8 cellular contexts compared by ENCODE assay signal in genomic region chr6:16494781-16495180, GRCh38.
DNase-seq lines count a peak whose midpoint lies in the region; ATAC-seq and TF ChIP-seq lines count a peak whose summit lies in the region.

No MANE protein-coding gene starts in this region.

- ATAC-seq in GM18870 (IDR thresholded peaks at IDR 0.05; ENCODE audit: unreplicated experiment) (peak; percentile 84), HCT116 (peak; percentile 75)

- CTCF ChIA-PET in HCT116 (lab: Charles Lee), result interaction anchor here (1.8 kb wide), 1 partner anchor 17 kb away, joined by 9 read pairs; no protein-coding TSS in a partner anchor

- peak overlapping the region; percentile 40 for H3K4me2 ChIP-seq in HCT116 (ENCODE audit: low read length)

- DNase-seq in HCT116 (ENCODE audit: low read depth, low spot score) (no peak), M059J (ENCODE audit: low read depth) (peak; percentile 67), kidney tubule cell (ENCODE audit: low spot score) (peak; percentile 52), dedifferentiated amniotic fluid mesenchymal stem cell (ENCODE audit: extremely low spot score) (no peak), ovary (no peak), NCI-H446 (lab: John Stamatoyannopoulos, UW) (no peak)
- no peak for DNase-seq in activated CD4-positive, alpha-beta T cell treated with anti-CD3 and anti-CD28 coated beads, Interleukin-2, amount 50 U/mL, for 1 hour

- no peak overlapping the region for H2AFZ ChIP-seq in HCT116 (ENCODE audit: low read depth, low read length, poor library complexity, severe bottlenecking)

- intact Hi-C loops in HCT116 (cut with micrococcal nuclease) (no loop called here), ovary (cut with DNase I) (no loop called here)

- H3K9ac ChIP-seq in HCT116 (ENCODE audit: low read length), result no peak overlapping the region

- H3K4me3 ChIP-seq in HCT116 (replicated peaks in 1 of 2; ENCODE audit: low read depth in 1 of 2, low read length in 2 of 2), result no peak overlapping the region
- no peak overlapping the region for H3K4me3 ChIP-seq in ovary

- H3K36me3 ChIP-seq in HCT116 (ENCODE audit: control insufficient read depth in 1 of 2, insufficient read depth in 2 of 2, low read length in 2 of 2) (no peaks in the 10 kb centered on the region), ovary (no peaks in the 10 kb centered on the region)

- H3K9me3 ChIP-seq in HCT116 (ENCODE audit: control insufficient read depth in 1 of 2, insufficient read depth in 1 of 2, low read depth in 1 of 2, low read length in 2 of 2) (no peaks in the 10 kb centered on the region), ovary (no peaks in the 10 kb centered on the region)

- RAD21 ChIA-PET in HCT116 (lab: Charles Lee; ENCODE audit: low non-redundant PET in 1 of 2, low total read pairs in 2 of 2, uncharacterized antibody in 2 of 2, unreplicated experiment in 2 of 2), result no interaction called here

- no peak for TF ChIP-seq EP300 in ovary (IDR thresholded peaks at IDR 0.05)

- BruUV-seq in HCT116 (replicated peaks; lab: Mats Ljungman, UMichigan), result no TSS peak

- H3K27ac ChIP-seq in HCT116 (ENCODE audit: low read depth, low read length), result no peak overlapping the region; the same call in 1 of the 2 replicates
- no peak overlapping the region for H3K27ac ChIP-seq in ovary

- no peaks in the 10 kb centered on the region for H3K9me2 ChIP-seq in HCT116 (ENCODE audit: insufficient read depth)

- TF ChIP-seq POLR2A in HCT116 (IDR thresholded peaks at IDR 0.05; ENCODE audit: borderline replicate concordance, extremely low read depth, insufficient read depth, insufficient read length) (no peak), ovary (IDR thresholded peaks at IDR 0.05) (no peak)

- TF ChIP-seq RAD21 in HCT116 (IDR thresholded peaks at IDR 0.05; ENCODE audit: low read depth), result no peak

- POLR2A ChIA-PET in HCT116 (lab: Charles Lee), result no interaction called here

- WGBS in ovary, 3 donors, result 37 to 54% (median 46%) methylated on average over 3 of the region's 3 CpGs

- H3K79me2 ChIP-seq in HCT116 (ENCODE audit: insufficient read depth, low read length), result no peaks in the 10 kb centered on the region

- TF ChIP-seq CTCF in HCT116 (IDR thresholded peaks at IDR 0.05 in 2 of 3, conservative IDR thresholded peaks at IDR 0.05 in 1 of 3; ENCODE audit: borderline replicate concordance in 1 of 3, insufficient read depth in 1 of 3, low read depth in 2 of 3, low read length in 2 of 3) (no peak), ovary (IDR thresholded peaks at IDR 0.05) (no peak)

- H3K4me1 ChIP-seq in HCT116 (ENCODE audit: control insufficient read depth in 1 of 2, insufficient read depth in 2 of 2, low read length in 2 of 2), result peaks cover 12 to 29% of the 10 kb centered on the region in 2 experiments
- H3K4me1 ChIP-seq in ovary (ENCODE audit: insufficient read depth), result peaks cover 6% of the 10 kb centered on the region

- H3K27me3 ChIP-seq in HCT116 (ENCODE audit: insufficient read depth, low read length) (no peaks in the 10 kb centered on the region), ovary (no peaks in the 10 kb centered on the region)

- H4K20me1 ChIP-seq in HCT116 (ENCODE audit: insufficient read depth), result no peaks in the 10 kb centered on the region

TF ChIP-seq in HCT116, 20 proteins besides CTCF, POLR2A, EP300 and RAD21:
- TF ChIP-seq JUND (IDR thresholded peaks at IDR 0.05) (peak; percentile 64), CBX3 (IDR thresholded peaks at IDR 0.05; ENCODE audit: low read depth) (peak; percentile 46; the same call in 1 of the 2 replicates), EGR1 (IDR thresholded peaks at IDR 0.05; ENCODE audit: low read depth) (no peak), MAX (IDR thresholded peaks at IDR 0.05) (peak; percentile 1; the same call in 1 of the 2 replicates), EZH2 (IDR thresholded peaks at IDR 0.05) (no peak), SRF (IDR thresholded peaks at IDR 0.05; ENCODE audit: low read depth) (no peak), SP1 (IDR thresholded peaks at IDR 0.05; ENCODE audit: low read depth) (peak; percentile 18; the same call in 1 of the 2 replicates), SIN3A (IDR thresholded peaks at IDR 0.05; ENCODE audit: low read depth) (no peak), FOSL1 (IDR thresholded peaks at IDR 0.05; ENCODE audit: low read depth) (peak; percentile 58), ZBTB33 (IDR thresholded peaks at IDR 0.05; ENCODE audit: extremely low read depth, insufficient replicate concordance, low read length) (no peak)
TF ChIP-seq in HCT116: peak in this region for 5.

Comparison
In these comparisons a context has a peak if more than half of its experiments do, and no peak if none do; other contexts are left out.
1. DNase-seq: peak in M059J (single experiment) and kidney tubule cell (single experiment); none in HCT116 (single experiment), dedifferentiated amniotic fluid mesenchymal stem cell (single experiment), ovary (0 of 5), activated CD4-positive, alpha-beta T cell treated with anti-CD3 and anti-CD28 coated beads, Interleukin-2, amount 50 U/mL, for 1 hour (single experiment) and NCI-H446 (0 of 2).